In genomic region chr2:64479259-64480198, GRCh38 we compare ENCODE assay signal across 1 cellular context.
TF ChIP-seq lines count a peak whose summit lies in the region.

No MANE protein-coding gene starts in this region.

TF ChIP-seq in GM23338, 12 proteins besides CTCF, POLR2A, EP300 and RAD21:
- TF ChIP-seq CREB1 (CRISPR knock-in tag; IDR thresholded peaks at IDR 0.05; ENCODE audit: low read depth), result no peak
- TF ChIP-seq ZNF331 (CRISPR knock-in tag; IDR thresholded peaks at IDR 0.05; ENCODE audit: low read depth), result no peak
- no peak for TF ChIP-seq EZH2phosphoT487 (IDR thresholded peaks at IDR 0.05; ENCODE audit: unreplicated experiment)
- no peak for TF ChIP-seq STAT1 (IDR thresholded peaks at IDR 0.05; ENCODE audit: unreplicated experiment)
- TF ChIP-seq, protein P1, sequence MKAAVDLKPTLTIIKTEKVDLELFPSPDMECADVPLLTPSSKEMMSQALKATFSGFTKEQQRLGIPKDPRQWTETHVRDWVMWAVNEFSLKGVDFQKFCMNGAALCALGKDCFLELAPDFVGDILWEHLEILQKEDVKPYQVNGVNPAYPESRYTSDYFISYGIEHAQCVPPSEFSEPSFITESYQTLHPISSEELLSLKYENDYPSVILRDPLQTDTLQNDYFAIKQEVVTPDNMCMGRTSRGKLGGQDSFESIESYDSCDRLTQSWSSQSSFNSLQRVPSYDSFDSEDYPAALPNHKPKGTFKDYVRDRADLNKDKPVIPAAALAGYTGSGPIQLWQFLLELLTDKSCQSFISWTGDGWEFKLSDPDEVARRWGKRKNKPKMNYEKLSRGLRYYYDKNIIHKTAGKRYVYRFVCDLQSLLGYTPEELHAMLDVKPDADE (IDR thresholded peaks at IDR 0.05), result no peak
- TF ChIP-seq JUNB (IDR thresholded peaks at IDR 0.05; ENCODE audit: unreplicated experiment), result no peak
- TF ChIP-seq EZH2 (IDR thresholded peaks at IDR 0.05; ENCODE audit: low read depth, unreplicated experiment), result no peak
- no peak for TF ChIP-seq POLR2AphosphoS5 (IDR thresholded peaks at IDR 0.05; ENCODE audit: low read depth)
